In genomic region chr12:6763380-6763779, GRCh38 we compare ENCODE assay signal across 12 cellular contexts. TPM values are rescaled to one million over a fixed set of nuclear protein-coding genes. Genes with fewer than 3 reads are reported as not detected.
DNase-seq lines count a peak whose midpoint lies in the region; ATAC-seq, FAIRE-seq and TF ChIP-seq lines count a peak whose summit lies in the region.
"Had no signal": no experiment of that assay in that cellular context is flagged by ENCODE, and none has a peak within 500 bp of the region (broad histone marks: within the 10 kb centered on the region; RNA-seq: fewer than 3 reads in every experiment).

No MANE protein-coding gene starts in this region.

- no peak overlapping the region; the same call in 1 of the 2 replicates for H3K4me2 ChIP-seq in GM12878 (ENCODE audit: control insufficient read depth, insufficient read depth)

- H3K27me3 ChIP-seq in HUES48 (ENCODE audit: control insufficient read depth, insufficient read depth, low read length) (peaks cover 3% of the 10 kb centered on the region; the same call in 1 of the 2 replicates), GM12878 (replicated peaks in 1 of 2; ENCODE audit: control insufficient read depth in 2 of 2, insufficient read depth in 2 of 2, low read length in 1 of 2) (no peaks in the 10 kb centered on the region), liver (ENCODE audit: control insufficient read depth in 4 of 4, insufficient read depth in 4 of 4, low read length in 3 of 4) (no peaks in the 10 kb centered on the region), subcutaneous abdominal adipose tissue (ENCODE audit: control insufficient read depth in 5 of 5, insufficient read depth in 4 of 5, low read length in 5 of 5) (peaks cover 0 to 2% (median 0%) of the 10 kb centered on the region in 5 donors)

- CTCF ChIA-PET in GM12878 (lab: Yijun Ruan, JAX), result interaction anchor here (1.0 to 1.5 kb wide), 3 partner anchors 10 to 73 kb away, joined by 3 to 12 read pairs (median 4); partner anchors contain the start of gene MLF2

- TF ChIP-seq POLR2A in GM12878 (IDR thresholded peaks at IDR 0.05; ENCODE audit: low read depth, low read length), result no peak

- H4K20me1 ChIP-seq in GM12878 (ENCODE audit: control insufficient read depth, insufficient read depth), result no peaks in the 10 kb centered on the region

- POLR2A ChIA-PET in GM12878 (lab: Charles Lee), result interaction anchor here (0.6 to 1.1 kb wide), 4 partner anchors 10 to 656 kb away, joined by 3 to 13 read pairs (median 4); partner anchors contain the start of genes MLF2 and ZNF384

- 48% methylated on average over 4 of the region's 4 CpGs for WGBS in GM12878 (ENCODE audit: insufficient coverage, insufficient replicate concordance, low lambda C conversion rate, missing lambda C conversion rate)
- 58% methylated on average over 4 of the region's 4 CpGs for WGBS in liver

- H3K9ac ChIP-seq in HUES48 (ENCODE audit: low read depth, low read length) (no peak overlapping the region; the same call in 1 of the 2 replicates), GM12878 (ENCODE audit: control insufficient read depth, insufficient read depth, low read length) (no peak overlapping the region), liver (ENCODE audit: low read depth in 1 of 2, low read length in 2 of 2) (peak overlapping the region in 1 of 2 donors; percentile 54), subcutaneous abdominal adipose tissue (ENCODE audit: low read length in 5 of 5) (no peak overlapping the region)

- BruUV-seq in GM12878 (replicated peaks; lab: Mats Ljungman, UMichigan), result no TSS peak

- H3K4me1 ChIP-seq in HUES48 (ENCODE audit: control insufficient read depth, insufficient read depth, low read length), result peaks cover 24% of the 10 kb centered on the region
- peaks cover 33% of the 10 kb centered on the region for H3K4me1 ChIP-seq in GM12878 (ENCODE audit: control insufficient read depth, insufficient read depth, low read length)
- peaks cover 7 to 46% (median 41%) of the 10 kb centered on the region in 4 donors for H3K4me1 ChIP-seq in liver (ENCODE audit: control insufficient read depth in 4 of 4, insufficient read depth in 4 of 4, low read length in 3 of 4)
- H3K4me1 ChIP-seq in subcutaneous abdominal adipose tissue (ENCODE audit: control insufficient read depth in 5 of 5, insufficient read depth in 5 of 5, low read length in 5 of 5), result peaks cover 8 to 38% (median 38%) of the 10 kb centered on the region in 5 donors

- in situ Hi-C loops in GM12878 (cut with MboI), result no loop called here

- TF ChIP-seq EP300 in GM12878 (IDR thresholded peaks at IDR 0.05; ENCODE audit: borderline replicate concordance in 1 of 2, control insufficient read depth in 1 of 2, low read depth in 2 of 2, low read length in 2 of 2), result no peak

- no peak for TF ChIP-seq CTCF in GM12878 (IDR thresholded peaks at IDR 0.05 in 2 of 3, conservative IDR thresholded peaks at IDR 0.05 in 1 of 3; ENCODE audit: control insufficient read depth in 2 of 3, extremely low read depth in 1 of 3, insufficient read depth in 1 of 3, low read depth in 3 of 3, low read length in 3 of 3)
- no peak for TF ChIP-seq CTCF in liver (IDR thresholded peaks at IDR 0.05; ENCODE audit: low read depth, low read length, missing input control)

- H2AFZ ChIP-seq in GM12878 (ENCODE audit: control insufficient read depth, low read depth, low read length), result no peak overlapping the region; the same call in 1 of the 2 replicates

- FAIRE-seq in GM12878 (lab: Jason Lieb, UNC), result no peak

- SMC1A ChIA-PET in GM12878 (lab: Charles Lee; ENCODE audit: uncharacterized antibody, unreplicated experiment), result interaction anchor here (1.2 to 2.5 kb wide), 2 partner anchors 10 to 17 kb away, joined by 3 to 9 read pairs; partner anchors contain the start of gene MLF2

- DNase-seq in GM12878 (ENCODE audit: low read depth, low spot score) (no peak), NCI-H524 treated with DMSO at 0.1 percent for 48 hours (lab: John Stamatoyannopoulos, UW) (no peak), NCI-H187 treated with DMSO at 0.1 percent for 48 hours (lab: John Stamatoyannopoulos, UW) (no peak), mucosa of gallbladder (ENCODE audit: low spot score) (no peak), COR-L47 (lab: John Stamatoyannopoulos, UW) (no peak)
- DNase-seq: NCI-H1436 treated with DMSO at 0.1 percent for 48 hours; stimulated activated naive CD8-positive, alpha-beta T cell treated with anti-CD3 and anti-CD28 coated beads, Interleukin-15, Interleukin-2, amounts not matched to agents 100 U/mL and 50 U/mL, for 24 hours; T-cell had no signal

- H3K9me3 ChIP-seq in HUES48 (ENCODE audit: control insufficient read depth, insufficient read depth, low read length) (no peaks in the 10 kb centered on the region), GM12878 (replicated peaks; ENCODE audit: control insufficient read depth, insufficient read depth, low read length) (no peaks in the 10 kb centered on the region), liver (ENCODE audit: control insufficient read depth in 4 of 4, low read length in 3 of 4) (no peaks in the 10 kb centered on the region), subcutaneous abdominal adipose tissue (ENCODE audit: control insufficient read depth in 5 of 5, low read length in 5 of 5) (no peaks in the 10 kb centered on the region)

- H3K27ac ChIP-seq in HUES48 (ENCODE audit: low read depth, low read length) (peak overlapping the region; percentile 82), GM12878 (ENCODE audit: control insufficient read depth, insufficient read depth) (peak overlapping the region; percentile 76; the same call in 1 of the 2 replicates), liver (ENCODE audit: low read depth in 1 of 2, low read length in 2 of 2) (peak overlapping the region; percentile 78 to 93), subcutaneous abdominal adipose tissue (ENCODE audit: low read depth, low read length) (peak overlapping the region; percentile 93)

- RAD21 ChIA-PET in GM12878 (lab: Charles Lee; ENCODE audit: unreplicated experiment), result interaction anchor here (1.0 to 1.2 kb wide), 3 partner anchors 10 to 39 kb away, joined by 3 to 5 read pairs (median 3); partner anchors contain the start of genes COPS7A and MLF2

- H3K36me3 ChIP-seq in HUES48 (ENCODE audit: control insufficient read depth, insufficient read depth, low read length), result no peaks in the 10 kb centered on the region
- H3K36me3 ChIP-seq in GM12878 (ENCODE audit: control insufficient read depth in 2 of 2, insufficient read depth in 2 of 2, low read length in 1 of 2), result no peaks in the 10 kb centered on the region
- no peaks in the 10 kb centered on the region for H3K36me3 ChIP-seq in liver (ENCODE audit: control insufficient read depth in 4 of 4, insufficient read depth in 3 of 4, low read depth in 1 of 4, low read length in 3 of 4)
- H3K36me3 ChIP-seq in subcutaneous abdominal adipose tissue (ENCODE audit: control insufficient read depth in 5 of 5, insufficient read depth in 5 of 5, low read length in 5 of 5), result no peaks in the 10 kb centered on the region

- peaks cover 13% of the 10 kb centered on the region for H3K79me2 ChIP-seq in GM12878 (ENCODE audit: control insufficient read depth, insufficient read depth, low read length)

- H3K4me3 ChIP-seq in HUES48 (ENCODE audit: low read depth, low read length), result no peak overlapping the region
- no peak overlapping the region for H3K4me3 ChIP-seq in GM12878
- H3K4me3 ChIP-seq in liver (ENCODE audit: low read depth in 1 of 3, low read length in 3 of 3), result no peak overlapping the region
- peak overlapping the region in 1 of 5 donors; percentile 82 for H3K4me3 ChIP-seq in subcutaneous abdominal adipose tissue (ENCODE audit: low read depth in 1 of 5, low read length in 5 of 5)

- intact Hi-C loops in GM12878 (cut with micrococcal nuclease; ENCODE audit: unreplicated experiment), result no loop called here

- no peak for ATAC-seq in GM12878

- TF ChIP-seq RAD21 in GM12878 (IDR thresholded peaks at IDR 0.05; ENCODE audit: insufficient read depth, low read depth, low read length) (no peak), liver (IDR thresholded peaks at IDR 0.05) (no peak)

RNA-seq across cellular contexts. Expression of gene PTMS, which starts 2.8 kb away (rescaled TPM):
- 3.9 and 4.2 TPM in 2 replicates for total RNA-seq in GM12878 (2013; cell fraction: nucleolus; rRNA removed)
- total RNA-seq in GM12878 (2014; rRNA removed) (20.7 and 23.1 TPM in 2 replicates), GM12878 (2014; rRNA removed; fragmentation: Illumina TruSeq; extraction: Trizol) (31.8 and 34.0 TPM in 2 replicates), GM12878 (2021) (127 and 131 TPM in 2 replicates), liver (100 to 1,000 TPM in 1 of 2 donors, 10 to 100 TPM in 1; 26.3 to 106 TPM), mucosa of gallbladder (293 TPM)
- polyA plus RNA-seq in GM12878 (2011; ENCODE audit: low read depth), result 60.3 TPM
- polyA plus RNA-seq in GM12878 (2011; rRNA removed) (29.0 and 51.2 TPM in 2 replicates), GM12878 (2014; fragmentation: Illumina TruSeq; extraction: Trizol) (41.3 and 90.6 TPM in 2 replicates), GM12878 (2014; fragmentation: Nextera tagmentation; extraction: Ambion mirVana) (1 to 10 TPM; 2.1 to 4.5 TPM), GM12878 (2014; rRNA removed) (46.5 and 47.5 TPM in 2 replicates), GM12878 (2016; fragmentation: Nextera tagmentation; extraction: Ambion mirVana) (10 to 100 TPM in 1 of 2 experiments, 1 to 10 TPM in 1; 4.9 to 27.8 TPM), liver (100 to 1,000 TPM; 103 to 261 TPM)
- polyA plus RNA-seq in GM12878 (2011; cell fraction: cytosol; rRNA removed), result 59.9 and 62.2 TPM in 2 replicates
- polyA plus RNA-seq in GM12878 (2011; cell fraction: nucleus; rRNA removed), result 38.8 and 59.5 TPM in 2 replicates
- polyA plus RNA-seq in GM12878 (2012), result 51.5 and 71.6 TPM in 2 replicates
- polyA minus RNA-seq in GM12878 (2011; rRNA and poly(A)+ RNA removed), result 9.1 and 13.0 TPM in 2 replicates
- polyA minus RNA-seq in GM12878 (2011; cell fraction: cytosol; rRNA and poly(A)+ RNA removed), result 17.9 and 25.4 TPM in 2 replicates
- 5.7 and 7.4 TPM in 2 replicates for polyA minus RNA-seq in GM12878 (2011; cell fraction: nucleus; rRNA and poly(A)+ RNA removed)

RNA-seq across cellular contexts. Expression of gene LAG3, which starts 8.9 kb away (rescaled TPM):
- 2.0 and 2.8 TPM in 2 replicates for total RNA-seq in GM12878 (2013; cell fraction: nucleolus; rRNA removed)
- total RNA-seq in GM12878 (2014; rRNA removed), result 0.79 and 1.3 TPM in 2 replicates
- 0.60 and 1.0 TPM in 2 replicates for total RNA-seq in GM12878 (2014; rRNA removed; fragmentation: Illumina TruSeq; extraction: Trizol)
- total RNA-seq in GM12878 (2021), result 4.2 and 5.2 TPM in 2 replicates
- 1.3 TPM for polyA plus RNA-seq in GM12878 (2011; ENCODE audit: low read depth)
- polyA plus RNA-seq in GM12878 (2011; rRNA removed), result 0.26 and 0.52 TPM in 2 replicates
- 0.40 TPM in 2 replicates for polyA plus RNA-seq in GM12878 (2011; cell fraction: cytosol; rRNA removed)
- polyA plus RNA-seq in GM12878 (2011; cell fraction: nucleus; rRNA removed), result 2.3 and 3.7 TPM in 2 replicates
- 4.2 and 4.3 TPM in 2 replicates for polyA plus RNA-seq in GM12878 (2012)
- 0.97 and 1.1 TPM in 2 replicates for polyA plus RNA-seq in GM12878 (2014; fragmentation: Illumina TruSeq; extraction: Trizol)
- under 1 TPM in 1 of 2 experiments, not detected in 1; 0.53 TPM for polyA plus RNA-seq in GM12878 (2014; fragmentation: Nextera tagmentation; extraction: Ambion mirVana)
- polyA plus RNA-seq in GM12878 (2014; rRNA removed), result 2.3 and 2.4 TPM in 2 replicates
- 1 to 10 TPM in 1 of 2 experiments, under 1 TPM in 1; 0.77 to 1.4 TPM for polyA plus RNA-seq in GM12878 (2016; fragmentation: Nextera tagmentation; extraction: Ambion mirVana)
- 0.15 and 0.67 TPM in 2 replicates for polyA minus RNA-seq in GM12878 (2011; rRNA and poly(A)+ RNA removed)
- polyA minus RNA-seq in GM12878 (2011; cell fraction: cytosol; rRNA and poly(A)+ RNA removed), result not detected in 2 replicates
- 0.60 and 0.67 TPM in 2 replicates for polyA minus RNA-seq in GM12878 (2011; cell fraction: nucleus; rRNA and poly(A)+ RNA removed)
- total RNA-seq in liver, result under 1 TPM; 0.14 to 0.42 TPM
- 1 to 10 TPM in 1 of 2 donors, under 1 TPM in 1; 0.53 to 1.2 TPM for polyA plus RNA-seq in liver
- total RNA-seq in mucosa of gallbladder, result 1.4 TPM

RNA-seq across cellular contexts. Expression of gene MLF2, which starts 10.4 kb away (rescaled TPM):
- 48.0 and 57.5 TPM in 2 replicates for total RNA-seq in GM12878 (2013; cell fraction: nucleolus; rRNA removed)
- total RNA-seq in GM12878 (2014; rRNA removed) (131 and 139 TPM in 2 replicates), GM12878 (2014; rRNA removed; fragmentation: Illumina TruSeq; extraction: Trizol) (59.2 and 63.4 TPM in 2 replicates), GM12878 (2021) (125 and 129 TPM in 2 replicates), liver (100 to 1,000 TPM in 1 of 2 donors, 10 to 100 TPM in 1; 59.6 to 131 TPM), mucosa of gallbladder (175 TPM)
- 86.0 TPM for polyA plus RNA-seq in GM12878 (2011; ENCODE audit: low read depth)
- polyA plus RNA-seq in GM12878 (2011; rRNA removed) (122 and 172 TPM in 2 replicates), GM12878 (2014; fragmentation: Illumina TruSeq; extraction: Trizol) (91.6 and 111 TPM in 2 replicates), GM12878 (2014; fragmentation: Nextera tagmentation; extraction: Ambion mirVana) (10 to 100 TPM; 13.5 to 21.5 TPM), GM12878 (2014; rRNA removed) (170 and 181 TPM in 2 replicates), GM12878 (2016; fragmentation: Nextera tagmentation; extraction: Ambion mirVana) (100 to 1,000 TPM; 222 TPM), liver (100 to 1,000 TPM; 194 to 235 TPM)
- 211 and 234 TPM in 2 replicates for polyA plus RNA-seq in GM12878 (2011; cell fraction: cytosol; rRNA removed)
- 158 and 178 TPM in 2 replicates for polyA plus RNA-seq in GM12878 (2011; cell fraction: nucleus; rRNA removed)
- 111 and 119 TPM in 2 replicates for polyA plus RNA-seq in GM12878 (2012)
- polyA minus RNA-seq in GM12878 (2011; rRNA and poly(A)+ RNA removed), result 138 and 158 TPM in 2 replicates
- polyA minus RNA-seq in GM12878 (2011; cell fraction: cytosol; rRNA and poly(A)+ RNA removed), result 37.3 and 37.4 TPM in 2 replicates
- polyA minus RNA-seq in GM12878 (2011; cell fraction: nucleus; rRNA and poly(A)+ RNA removed), result 71.1 and 81.7 TPM in 2 replicates

RNA-seq across cellular contexts. Expression of gene CD4, which starts 25.9 kb away (rescaled TPM):
- not detected in 2 replicates for total RNA-seq in GM12878 (2013; cell fraction: nucleolus; rRNA removed)
- total RNA-seq in GM12878 (2014; rRNA removed), result 0.40 and 0.49 TPM in 2 replicates
- total RNA-seq in GM12878 (2014; rRNA removed; fragmentation: Illumina TruSeq; extraction: Trizol), result 0.60 and 0.81 TPM in 2 replicates
- 1.6 and 1.8 TPM in 2 replicates for total RNA-seq in GM12878 (2021)
- 0.07 TPM for polyA plus RNA-seq in GM12878 (2011; ENCODE audit: low read depth)
- polyA plus RNA-seq in GM12878 (2011; rRNA removed), result 0.27 and 0.29 TPM in 2 replicates
- polyA plus RNA-seq in GM12878 (2011; cell fraction: cytosol; rRNA removed), result 0.22 and 0.28 TPM in 2 replicates
- polyA plus RNA-seq in GM12878 (2011; cell fraction: nucleus; rRNA removed), result 0.39 and 0.50 TPM in 2 replicates
- polyA plus RNA-seq in GM12878 (2012), result 0.05 and 0.36 TPM in 2 replicates
- polyA plus RNA-seq in GM12878 (2014; fragmentation: Illumina TruSeq; extraction: Trizol), result 1.5 and 2.4 TPM in 2 replicates
- polyA plus RNA-seq in GM12878 (2014; fragmentation: Nextera tagmentation; extraction: Ambion mirVana), result under 1 TPM; 0.49 to 0.85 TPM
- polyA plus RNA-seq in GM12878 (2014; rRNA removed), result 0.85 and 1.3 TPM in 2 replicates
- under 1 TPM; 0.24 to 0.57 TPM for polyA plus RNA-seq in GM12878 (2016; fragmentation: Nextera tagmentation; extraction: Ambion mirVana)
- 0.21 and 0.29 TPM in 2 replicates for polyA minus RNA-seq in GM12878 (2011; rRNA and poly(A)+ RNA removed)
- polyA minus RNA-seq in GM12878 (2011; cell fraction: cytosol; rRNA and poly(A)+ RNA removed), result 0.40 TPM in 1 of 2 replicates, not detected in the other
- polyA minus RNA-seq in GM12878 (2011; cell fraction: nucleus; rRNA and poly(A)+ RNA removed), result not detected in 2 replicates
- 10 to 100 TPM; 22.5 to 44.8 TPM for total RNA-seq in liver
- 10 to 100 TPM; 15.9 to 41.5 TPM for polyA plus RNA-seq in liver
- total RNA-seq in mucosa of gallbladder, result 32.1 TPM
- total RNA-seq: pulmonary artery endothelial cell had no signal

RNA-seq across cellular contexts. Expression of gene COPS7A, which starts 39.5 kb away (rescaled TPM):
- 19.2 and 28.2 TPM in 2 replicates for total RNA-seq in GM12878 (2013; cell fraction: nucleolus; rRNA removed)
- 53.6 and 56.3 TPM in 2 replicates for total RNA-seq in GM12878 (2014; rRNA removed)
- total RNA-seq in GM12878 (2014; rRNA removed; fragmentation: Illumina TruSeq; extraction: Trizol), result 26.8 and 28.8 TPM in 2 replicates
- 42.1 and 48.4 TPM in 2 replicates for total RNA-seq in GM12878 (2021)
- polyA plus RNA-seq in GM12878 (2011; ENCODE audit: low read depth), result 21.7 TPM
- 43.5 and 70.9 TPM in 2 replicates for polyA plus RNA-seq in GM12878 (2011; rRNA removed)
- 76.3 and 82.0 TPM in 2 replicates for polyA plus RNA-seq in GM12878 (2011; cell fraction: cytosol; rRNA removed)
- polyA plus RNA-seq in GM12878 (2011; cell fraction: nucleus; rRNA removed), result 101 and 137 TPM in 2 replicates
- 31.2 and 38.5 TPM in 2 replicates for polyA plus RNA-seq in GM12878 (2012)
- polyA plus RNA-seq in GM12878 (2014; fragmentation: Illumina TruSeq; extraction: Trizol), result 43.5 and 45.0 TPM in 2 replicates
- polyA plus RNA-seq in GM12878 (2014; fragmentation: Nextera tagmentation; extraction: Ambion mirVana), result 10 to 100 TPM; 25.7 to 26.1 TPM
- polyA plus RNA-seq in GM12878 (2014; rRNA removed), result 55.3 and 61.7 TPM in 2 replicates
- 10 to 100 TPM; 67.9 to 74.0 TPM for polyA plus RNA-seq in GM12878 (2016; fragmentation: Nextera tagmentation; extraction: Ambion mirVana)
- polyA minus RNA-seq in GM12878 (2011; rRNA and poly(A)+ RNA removed), result 30.3 and 47.1 TPM in 2 replicates
- polyA minus RNA-seq in GM12878 (2011; cell fraction: cytosol; rRNA and poly(A)+ RNA removed), result 9.5 and 9.9 TPM in 2 replicates
- polyA minus RNA-seq in GM12878 (2011; cell fraction: nucleus; rRNA and poly(A)+ RNA removed), result 9.6 and 16.2 TPM in 2 replicates
- total RNA-seq in liver, result 10 to 100 TPM; 26.0 to 31.3 TPM
- polyA plus RNA-seq in liver, result 10 to 100 TPM; 33.5 to 37.7 TPM
- total RNA-seq in mucosa of gallbladder, result 61.4 TPM
